ENCODE assay signal across 8 cellular contexts in the genomic region with DNA sequence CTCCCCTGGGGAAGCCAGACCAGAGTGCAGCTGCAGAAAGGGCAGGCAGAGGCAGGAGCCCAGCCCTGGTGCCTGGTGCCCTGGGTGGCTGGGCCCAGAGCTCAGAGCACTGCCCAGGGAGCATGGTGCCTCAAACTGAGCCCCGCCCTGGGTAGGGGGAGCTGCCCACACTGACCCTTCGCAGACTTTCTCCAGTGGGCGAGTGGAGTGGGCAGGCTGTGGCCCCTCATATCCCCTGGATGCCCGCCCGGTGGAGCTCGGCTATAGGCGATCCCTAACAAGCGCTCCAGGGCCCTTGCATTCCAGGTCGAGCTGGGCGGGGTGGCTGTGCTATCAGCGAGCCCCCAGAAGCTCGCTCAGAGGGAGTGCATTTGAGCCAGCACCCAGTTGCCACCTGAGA.
"Had no signal": no experiment of that assay in that cellular context is flagged by ENCODE, and none has a peak within 500 bp of the region (broad histone marks: within the 10 kb centered on the region; RNA-seq: fewer than 3 reads in every experiment).

No MANE protein-coding gene starts in this region.

- H3K4me2 ChIP-seq: GM23338 had no signal

- H3K9me3 ChIP-seq: HAP-1 had no signal

- H3K36me3 ChIP-seq: HAP-1 had no signal

- DNase-seq: HFFc6, IMR-90, KG1 had no signal

- FAIRE-seq: K562 had no signal

- H2AFZ ChIP-seq: GM23338 had no signal

- ATAC-seq: GM23338, HCT116, K562 had no signal

- H3K27ac ChIP-seq: HL-60 had no signal

- H3K4me3 ChIP-seq: GM23338, HAP-1, K562 had no signal
